8 cellular contexts compared by ENCODE assay signal in genomic region chr5:134555223-134555790, GRCh38. TPM values are rescaled to one million over a fixed set of nuclear protein-coding genes. Genes with fewer than 3 reads are reported as not detected.
DNase-seq lines count a peak whose midpoint lies in the region; ATAC-seq and TF ChIP-seq lines count a peak whose summit lies in the region.

No MANE protein-coding gene starts in this region.

- peaks cover 6% of the 10 kb centered on the region for H3K79me2 ChIP-seq in mammary epithelial cell (ENCODE audit: insufficient read depth, low read length)

- no peaks in the 10 kb centered on the region for H3K9me3 ChIP-seq in sigmoid colon
- no peaks in the 10 kb centered on the region for H3K9me3 ChIP-seq in mammary epithelial cell (replicated peaks; ENCODE audit: insufficient read depth, low read length)

- H3K36me3 ChIP-seq in sigmoid colon (peaks cover 6 to 50% (median 9%) of the 10 kb centered on the region in 4 donors), mammary epithelial cell (ENCODE audit: insufficient read depth, low read length) (peaks cover 13% of the 10 kb centered on the region)

- no TSS peak for BruUV-seq in mammary epithelial cell (replicated peaks; lab: Mats Ljungman, UMichigan)

- H3K27me3 ChIP-seq in sigmoid colon: no peaks in the 10 kb centered on the region
- H3K27me3 ChIP-seq in foreskin keratinocyte: no peaks in the 10 kb centered on the region
- H3K27me3 ChIP-seq in mammary epithelial cell (ENCODE audit: insufficient read depth, low read length): no peaks in the 10 kb centered on the region

- CTCF ChIA-PET in mammary epithelial cell (lab: Charles Lee; ENCODE audit: low non-redundant PET): no interaction called here

- ATAC-seq in HG03139 (IDR thresholded peaks at IDR 0.05; ENCODE audit: unreplicated experiment): no peak
- no peak for ATAC-seq in foreskin keratinocyte

- in situ Hi-C loops in mammary epithelial cell (cut with MboI; ENCODE audit: low sequenced_read_pairs in 2 of 2): no loop called here

- H3K27ac ChIP-seq in sigmoid colon (peak overlapping the region; percentile 67 to 86 (median 82)), foreskin keratinocyte (no peak overlapping the region), mammary epithelial cell (ENCODE audit: insufficient read depth, low read depth, low read length) (no peak overlapping the region)

- H2AFZ ChIP-seq in mammary epithelial cell (ENCODE audit: low read depth, low read length): no peak overlapping the region

- H3K9ac ChIP-seq in mammary epithelial cell (ENCODE audit: insufficient read depth, low read length): no peak overlapping the region

- H4K20me1 ChIP-seq in mammary epithelial cell (ENCODE audit: insufficient read depth, low read length): no peaks in the 10 kb centered on the region

- H3K4me1 ChIP-seq in sigmoid colon (peaks cover 0 to 51% (median 46%) of the 10 kb centered on the region in 4 donors), foreskin keratinocyte (peaks cover 18% of the 10 kb centered on the region), mammary epithelial cell (ENCODE audit: insufficient read depth, low read length) (peaks cover 6% of the 10 kb centered on the region)

- no peak overlapping the region for H3K4me2 ChIP-seq in mammary epithelial cell (ENCODE audit: insufficient read depth, low read depth, low read length)

- TF ChIP-seq POLR2A in sigmoid colon (IDR thresholded peaks at IDR 0.05): no peak

- H3K4me3 ChIP-seq in GM12865 (ENCODE audit: low read depth, low read length) (peak overlapping the region; percentile 47), sigmoid colon (no peak overlapping the region), mammary epithelial cell (replicated peaks in 1 of 3; ENCODE audit: insufficient read depth in 1 of 3, low read depth in 2 of 3, low read length in 3 of 3) (no peak overlapping the region)

- intact Hi-C loops in sigmoid colon (cut with DNase I) (no loop called here), mammary epithelial cell (cut with micrococcal nuclease) (no loop called here)

- no peak for TF ChIP-seq EP300 in sigmoid colon (IDR thresholded peaks at IDR 0.05)

- TF ChIP-seq CTCF in GM12865 (IDR thresholded peaks at IDR 0.05; ENCODE audit: insufficient read depth, low read depth, low read length, missing control alignments) (no peak), sigmoid colon (IDR thresholded peaks at IDR 0.05) (no peak), foreskin keratinocyte (conservative IDR thresholded peaks at IDR 0.05) (no peak), mammary epithelial cell (conservative IDR thresholded peaks at IDR 0.05 in 1 of 2, IDR thresholded peaks at IDR 0.05 in 1 of 2; ENCODE audit: extremely low read depth in 1 of 2, insufficient read depth in 1 of 2, low read depth in 1 of 2, low read length in 2 of 2) (no peak)

- peak; percentile 45 for DNase-seq in GM12865 (ENCODE audit: low read depth)
- peak; percentile 5 for DNase-seq in NCI-H226
- DNase-seq in dermis blood vessel endothelial cell: peak; percentile 50
- DNase-seq in sigmoid colon: no peak
- DNase-seq in NCI-H82 (lab: John Stamatoyannopoulos, UW): no peak
- no peak for DNase-seq in foreskin keratinocyte
- no peak for DNase-seq in mammary epithelial cell

- WGBS in sigmoid colon, 2 donors: 71 to 82% methylated on average over 6 of the region's 6 CpGs
- whole genome bisulfite sequencing in mammary epithelial cell (ENCODE audit: low coverage, missing lambda C conversion rate): 95% methylated on average over 5 of the region's 6 CpGs

- dilution Hi-C loops in mammary epithelial cell (cut with HindIII; ENCODE audit: low sequenced_read_pairs): no loop called here

RNA-seq across cellular contexts. Expression of gene JADE2, which starts 29.8 kb away (rescaled TPM):
- 23.3 and 31.7 TPM in 2 replicates for total RNA-seq in dermis blood vessel endothelial cell
- total RNA-seq in sigmoid colon: 10 to 100 TPM; 38.5 to 53.8 (median 44.7) TPM
- polyA plus RNA-seq in sigmoid colon: 10 to 100 TPM in 1 of 3 donors, 1 to 10 TPM in 2; 4.9 to 34.5 (median 6.0) TPM
- 31.7 and 34.0 TPM in 2 replicates for total RNA-seq in foreskin keratinocyte
- polyA plus RNA-seq in foreskin keratinocyte: 10.1 and 11.7 TPM in 2 replicates
- 10 to 100 TPM; 41.2 to 49.6 TPM for total RNA-seq in mammary epithelial cell
- polyA plus RNA-seq in mammary epithelial cell: 23.5 TPM
- 50.6 TPM for polyA minus RNA-seq in mammary epithelial cell

Comparison
In these comparisons a context has a peak if more than half of its experiments do, and no peak if none do; other contexts are left out.
1. DNase-seq: peak in GM12865 (single experiment), NCI-H226 (single experiment) and dermis blood vessel endothelial cell (single experiment); none in sigmoid colon (single experiment), NCI-H82 (single experiment), foreskin keratinocyte (0 of 2) and mammary epithelial cell (single experiment).
2. H3K27ac ChIP-seq: peak in sigmoid colon (4 of 4); none in foreskin keratinocyte (single experiment) and mammary epithelial cell (single experiment).